In the genomic region with DNA sequence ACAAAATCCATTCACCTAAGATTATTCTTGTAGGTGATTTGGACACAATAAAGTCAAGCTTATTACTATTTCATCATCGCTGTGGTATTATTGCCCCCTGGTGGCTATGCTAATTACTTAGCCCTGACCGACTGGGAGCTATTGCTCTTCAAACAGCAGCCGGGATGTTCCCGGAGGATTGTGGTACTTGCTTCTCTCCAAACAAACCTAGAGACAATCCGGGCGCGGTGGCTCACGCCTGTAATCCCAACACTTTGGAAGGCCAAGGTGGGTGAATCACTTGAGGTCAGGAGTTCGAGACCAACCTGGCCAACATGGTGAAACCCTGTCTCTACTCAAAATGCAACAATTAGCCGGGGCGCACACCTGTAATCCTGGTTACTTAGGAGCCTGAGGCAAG, we compare ENCODE assay signal across 8 cellular contexts. TPM values are rescaled to one million over a fixed set of nuclear protein-coding genes. Genes with fewer than 3 reads are reported as not detected.
DNase-seq lines count a peak whose midpoint lies in the region; ATAC-seq and TF ChIP-seq lines count a peak whose summit lies in the region.

No MANE protein-coding gene starts in this region.

- no peak overlapping the region for H3K4me3 ChIP-seq in GM23248
- no peak overlapping the region for H3K4me3 ChIP-seq in OCI-LY3 (ENCODE audit: low read length)
- no peak overlapping the region for H3K4me3 ChIP-seq in brain microvascular endothelial cell (ENCODE audit: low read depth, low read length)
- H3K4me3 ChIP-seq in ovary: no peak overlapping the region

- H3K9me3 ChIP-seq in GM23248 (ENCODE audit: low read depth) (no peaks in the 10 kb centered on the region), OCI-LY3 (ENCODE audit: insufficient read depth, low read length) (no peaks in the 10 kb centered on the region), ovary (no peaks in the 10 kb centered on the region)

- no peak for TF ChIP-seq EP300 in ovary (IDR thresholded peaks at IDR 0.05)

- no peaks in the 10 kb centered on the region for H3K9me2 ChIP-seq in GM23248 (ENCODE audit: insufficient read depth)

- no peak for ATAC-seq in HG03159 (IDR thresholded peaks at IDR 0.05; ENCODE audit: unreplicated experiment)

- peaks cover 6% of the 10 kb centered on the region for H3K4me1 ChIP-seq in GM23248 (ENCODE audit: insufficient read depth)
- H3K4me1 ChIP-seq in OCI-LY3 (ENCODE audit: low read length): no peaks in the 10 kb centered on the region
- no peaks in the 10 kb centered on the region for H3K4me1 ChIP-seq in ovary (ENCODE audit: insufficient read depth)

- H3K4me2 ChIP-seq in GM23248 (ENCODE audit: unreplicated experiment) (no peak overlapping the region), OCI-LY3 (ENCODE audit: low read length) (no peak overlapping the region)

- H3K9ac ChIP-seq in GM23248 (no peak overlapping the region), OCI-LY3 (ENCODE audit: low read length) (no peak overlapping the region)

- H3K27me3 ChIP-seq in GM23248 (replicated peaks; ENCODE audit: insufficient read depth) (no peaks in the 10 kb centered on the region), OCI-LY3 (ENCODE audit: low read depth, low read length) (peaks cover 6% of the 10 kb centered on the region; the same call in 1 of the 2 replicates), brain microvascular endothelial cell (replicated peaks) (no peaks in the 10 kb centered on the region), ovary (no peaks in the 10 kb centered on the region)

- H2AFZ ChIP-seq in GM23248 (no peak overlapping the region), OCI-LY3 (ENCODE audit: low read depth, low read length) (no peak overlapping the region)

- DNase-seq in COLO829 (ENCODE audit: low spot score) (peak; percentile 91), GM23248 (peak; percentile 81), brain microvascular endothelial cell (peak; percentile 80), inferior parietal cortex (ENCODE audit: extremely low spot score) (peak; percentile 91), superior temporal gyrus (ENCODE audit: extremely low spot score) (peak; percentile 95), ovary (no peak)

- H3K27ac ChIP-seq in GM23248 (no peak overlapping the region), OCI-LY3 (ENCODE audit: low read length) (no peak overlapping the region), brain microvascular endothelial cell (no peak overlapping the region), ovary (no peak overlapping the region)

- TF ChIP-seq POLR2A in ovary (IDR thresholded peaks at IDR 0.05): no peak

- H3F3A ChIP-seq in GM23248 (ENCODE audit: insufficient read depth): no peaks in the 10 kb centered on the region

- intact Hi-C loops in ovary (cut with DNase I): no loop called here

- TF ChIP-seq CTCF in OCI-LY3 (IDR thresholded peaks at IDR 0.05; ENCODE audit: low read depth, low read length) (peak; percentile 48), brain microvascular endothelial cell (IDR thresholded peaks at IDR 0.05; ENCODE audit: low read depth, low read length, missing control alignments) (peak; percentile 74), ovary (IDR thresholded peaks at IDR 0.05) (peak in 1 of 3 donors; percentile 20)

- no peaks in the 10 kb centered on the region for H3K79me2 ChIP-seq in GM23248 (ENCODE audit: insufficient read depth)
- no peaks in the 10 kb centered on the region for H3K79me2 ChIP-seq in OCI-LY3 (ENCODE audit: low read length)

- H4K20me1 ChIP-seq in GM23248 (ENCODE audit: insufficient read depth): no peaks in the 10 kb centered on the region
- H4K20me1 ChIP-seq in OCI-LY3 (ENCODE audit: insufficient read depth, low read length): no peaks in the 10 kb centered on the region

- H3K36me3 ChIP-seq in GM23248 (ENCODE audit: low read depth): no peaks in the 10 kb centered on the region
- H3K36me3 ChIP-seq in OCI-LY3 (replicated peaks; ENCODE audit: low read depth, low read length): no peaks in the 10 kb centered on the region
- no peaks in the 10 kb centered on the region for H3K36me3 ChIP-seq in brain microvascular endothelial cell (replicated peaks)
- no peaks in the 10 kb centered on the region for H3K36me3 ChIP-seq in ovary

- WGBS in GM23248 (ENCODE audit: low coverage in 1 of 2, low lambda C conversion rate in 2 of 2, missing lambda C conversion rate in 2 of 2), 2 experiments: 29 to 30% methylated on average over 11 of the region's 11 CpGs
- 32 to 34% (median 33%) methylated on average over 11 of the region's 11 CpGs for WGBS in ovary, 3 donors

- in situ Hi-C loops in GM23248 (cut with MboI) (loop anchor here (25.0 kb wide), 2 partner anchors 574 to 749 kb away; no protein-coding TSS in a partner anchor), brain microvascular endothelial cell (cut with HindIII; ENCODE audit: low pct_ligation_motif_present, low sequenced_read_pairs) (no loop called here)

RNA-seq across cellular contexts. Expression of a gene that starts 15.4 kb away (rescaled TPM):
- not detected in 2 replicates for total RNA-seq in GM23248 (2014; rRNA removed; shearing (Covaris generic))
- polyA plus RNA-seq in GM23248 (2016; fragmentation: Nextera tagmentation; extraction: Ambion mirVana) (not detected in 2 replicates), ovary (under 1 TPM in 1 of 2 donors, not detected in 1; 0.07 TPM)
- total RNA-seq in ovary: 1 to 10 TPM in 2 of 7 donors, under 1 TPM in 1, not detected in 4; 0.37 to 8.6 (median 1.0) TPM

Comparison
In these comparisons a context has a peak if more than half of its experiments do, and no peak if none do; other contexts are left out.
1. DNase-seq: peak in COLO829 (single experiment), GM23248 (single experiment), brain microvascular endothelial cell (single experiment), inferior parietal cortex (single experiment) and superior temporal gyrus (single experiment); none in ovary (0 of 5).